In the genomic region with DNA sequence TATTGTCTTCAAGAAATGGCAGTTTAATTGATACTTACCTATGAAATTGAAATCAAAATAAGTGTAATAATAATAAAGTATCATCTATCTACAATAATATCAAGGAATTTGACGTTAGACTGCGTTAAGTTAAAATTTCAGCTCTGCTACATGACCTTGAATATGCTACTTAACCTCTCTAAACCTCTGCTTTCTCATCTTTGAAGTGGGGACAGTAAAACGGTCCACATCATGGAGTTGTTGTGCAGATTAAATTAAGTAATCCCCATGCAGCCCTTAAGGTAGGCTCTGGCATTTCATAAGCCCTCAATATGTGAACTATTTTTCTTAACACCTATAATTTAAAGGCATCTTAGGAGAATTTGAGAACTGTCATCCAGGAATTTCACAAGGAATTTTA, we compare ENCODE assay signal across 33 cellular contexts.
"Had no signal": no experiment of that assay in that cellular context is flagged by ENCODE, and none has a peak within 500 bp of the region (broad histone marks: within the 10 kb centered on the region; RNA-seq: fewer than 3 reads in every experiment).

No MANE protein-coding gene starts in this region.

- H3K9me3 ChIP-seq: adrenal gland, ascending aorta, body of pancreas, breast epithelium had no signal

- H3K4me3 ChIP-seq: adrenal gland, ascending aorta, body of pancreas, breast epithelium, cardiac muscle cell had no signal

- DNase-seq: activated effector memory CD4-positive, alpha-beta T cell treated with anti-CD3 and anti-CD28 coated beads, Interleukin-2, amount 50 U/mL, for 16 hours; activated effector memory CD4-positive, alpha-beta T cell treated with Interleukin-2 at 50 U/mL for 16 hours; activated gamma-delta T cell; activated gamma-delta T cell treated with Interleukin-2 at 50 U/mL for 16 hours; activated naive CD4-positive, alpha-beta T cell; activated naive CD4-positive, alpha-beta T cell treated with anti-CD3 and anti-CD28 coated beads for 36 hours; activated naive CD4-positive, alpha-beta T cell treated with anti-CD3 and anti-CD28 coated beads, Interleukin-2, amount 10 ng/mL, durations not matched to agents 7 days and 5 days; activated naive CD4-positive, alpha-beta T cell treated with anti-CD3 and anti-CD28 coated beads, Interleukin-2, amount 50 U/mL, for 16 hours; activated naive CD4-positive, alpha-beta T cell treated with Interleukin-2 at 50 U/mL for 16 hours; activated naive CD8-positive, alpha-beta T cell treated with anti-CD3 and anti-CD28 coated beads for 36 hours; activated naive CD8-positive, alpha-beta T cell treated with anti-CD3 and anti-CD28 coated beads, Interleukin-2, amount 10 ng/mL, durations not matched to agents 7 days and 5 days; activated naive CD8-positive, alpha-beta T cell treated with anti-CD3 and anti-CD28 coated beads, Interleukin-2, amount 50 U/mL, for 24 hours; activated T-cell treated with anti-CD3 and anti-CD28 coated beads, Interleukin-2, amount 50 U/mL, for 24 hours; activated T-cell treated with anti-CD3 and anti-CD28 coated beads, Interleukin-2, amount 50 U/mL, for 4 hours; activated T-cell treated with anti-CD3 and anti-CD28 coated beads, Interleukin-2, amount 50 U/mL, for 48 hours; activated T-cell treated with anti-CD3 and anti-CD28 coated beads, Interleukin-2, amount 50 U/mL, for 72 hours; adrenal gland; amniotic stem cell; amygdala; anterior cingulate cortex; aorta; body of pancreas; brain microvascular endothelial cell; caudate nucleus; central memory CD4-positive, alpha-beta T cell; cerebellar nuclear complex had no signal

- FAIRE-seq: astrocyte, bronchial epithelial cell had no signal

- H3K27me3 ChIP-seq: adrenal gland, ascending aorta, body of pancreas, brain microvascular endothelial cell, breast epithelium, cardiac muscle cell had no signal

- H3K36me3 ChIP-seq: adrenal gland, ascending aorta, brain microvascular endothelial cell, breast epithelium, cardiac muscle cell had no signal

- ATAC-seq: activated naive CD4-positive, alpha-beta T cell treated with anti-CD3 and anti-CD28 coated beads, Interleukin-2, amount 50 U/mL, for 72 hours; activated naive CD8-positive, alpha-beta T cell treated with anti-CD3 and anti-CD28 coated beads, Interleukin-2, amount 50 U/mL, for 24 hours; activated T-cell treated with anti-CD3 and anti-CD28 coated beads, Interleukin-2, amount 50 U/mL, for 4 hours; activated T-cell treated with anti-CD3 and anti-CD28 coated beads, Interleukin-2, amount 50 U/mL, for 72 hours; activated T-helper 17 cell treated with anti-CD3 and anti-CD28 coated beads, Interleukin-2, amount 50 U/mL, for 72 hours; body of pancreas had no signal

- H3K27ac ChIP-seq: adrenal gland, ascending aorta, body of pancreas, brain microvascular endothelial cell, breast epithelium, cardiac muscle cell had no signal

- H3K4me1 ChIP-seq: adrenal gland, ascending aorta, body of pancreas, breast epithelium had no signal
